In the genomic region with DNA sequence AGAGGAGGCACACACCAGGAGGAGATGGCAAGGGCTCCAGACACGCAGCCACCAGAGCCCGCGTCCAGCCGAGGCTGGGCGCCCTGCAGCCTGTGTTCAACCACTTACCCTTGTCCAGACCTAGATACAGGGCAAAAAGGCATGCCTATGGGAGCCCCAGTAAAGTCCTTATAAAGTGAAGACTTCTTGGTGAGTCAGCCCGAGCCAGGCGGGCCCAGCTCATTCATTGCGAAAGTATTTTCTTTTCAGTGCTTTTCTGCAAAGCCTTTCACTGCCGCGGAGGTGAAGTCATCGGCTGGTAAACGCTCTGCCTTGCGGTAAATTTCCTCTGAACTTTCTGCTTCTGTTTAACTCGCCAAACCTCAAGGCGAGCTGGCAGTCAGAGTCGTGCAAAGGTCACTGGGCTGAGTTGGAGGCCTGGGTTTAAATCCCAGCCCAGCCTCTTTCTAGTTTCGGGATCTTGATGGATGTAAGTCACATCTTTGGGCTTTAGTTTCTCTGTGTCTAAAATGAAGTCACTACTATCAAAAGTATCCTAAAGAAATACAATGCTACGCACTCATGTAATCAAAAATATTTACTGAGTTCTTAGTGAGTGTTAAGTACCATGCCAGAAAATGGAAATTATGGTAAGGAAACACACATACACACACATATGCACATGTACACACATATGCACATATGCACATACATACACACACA, we compare ENCODE assay signal across 1 cellular context.
TF ChIP-seq lines count a peak whose summit lies in the region.

No MANE protein-coding gene starts in this region.

TF ChIP-seq in SK-N-SH, 30 proteins besides CTCF, POLR2A, EP300 and RAD21 (continued from another document):
- TF ChIP-seq POLR2AphosphoS5 (IDR thresholded peaks at IDR 0.05; ENCODE audit: low read depth, low read length) (peak; percentile 77; the same call in 1 of the 2 replicates), NRF1 (IDR thresholded peaks at IDR 0.05; ENCODE audit: low read depth, low read length) (no peak), MXI1 (IDR thresholded peaks at IDR 0.05; ENCODE audit: low read depth, low read length) (no peak), TCF12 (IDR thresholded peaks at IDR 0.05) (peak; percentile 81), RFX5 (IDR thresholded peaks at IDR 0.05; ENCODE audit: low read length) (no peak), NFIC (IDR thresholded peaks at IDR 0.05; ENCODE audit: borderline replicate concordance) (peak; percentile 81), YY1 (IDR thresholded peaks at IDR 0.05; ENCODE audit: low read depth) (no peak), CHD2 (IDR thresholded peaks at IDR 0.05; ENCODE audit: low read length, partially characterized antibody) (no peak), TEAD4 (IDR thresholded peaks at IDR 0.05; ENCODE audit: borderline replicate concordance, insufficient read depth) (peak; percentile 84), MEF2A (IDR thresholded peaks at IDR 0.05; ENCODE audit: borderline replicate concordance, low read depth) (no peak), FOXM1 (IDR thresholded peaks at IDR 0.05; ENCODE audit: low read depth) (no peak), SIN3A (IDR thresholded peaks at IDR 0.05; ENCODE audit: borderline replicate concordance, low read depth, low read length) (peak; percentile 79; the same call in 1 of the 2 replicates), JUND (IDR thresholded peaks at IDR 0.05) (peak; percentile 89), RXRA (IDR thresholded peaks at IDR 0.05; ENCODE audit: borderline replicate concordance, low read depth) (peak; percentile 99)
- TF ChIP-seq, protein P1, sequence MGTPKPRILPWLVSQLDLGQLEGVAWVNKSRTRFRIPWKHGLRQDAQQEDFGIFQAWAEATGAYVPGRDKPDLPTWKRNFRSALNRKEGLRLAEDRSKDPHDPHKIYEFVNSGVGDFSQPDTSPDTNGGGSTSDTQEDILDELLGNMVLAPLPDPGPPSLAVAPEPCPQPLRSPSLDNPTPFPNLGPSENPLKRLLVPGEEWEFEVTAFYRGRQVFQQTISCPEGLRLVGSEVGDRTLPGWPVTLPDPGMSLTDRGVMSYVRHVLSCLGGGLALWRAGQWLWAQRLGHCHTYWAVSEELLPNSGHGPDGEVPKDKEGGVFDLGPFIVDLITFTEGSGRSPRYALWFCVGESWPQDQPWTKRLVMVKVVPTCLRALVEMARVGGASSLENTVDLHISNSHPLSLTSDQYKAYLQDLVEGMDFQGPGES (IDR thresholded peaks at IDR 0.05; ENCODE audit: low read depth, low read length), result no peak
- TF ChIP-seq, protein P2, sequence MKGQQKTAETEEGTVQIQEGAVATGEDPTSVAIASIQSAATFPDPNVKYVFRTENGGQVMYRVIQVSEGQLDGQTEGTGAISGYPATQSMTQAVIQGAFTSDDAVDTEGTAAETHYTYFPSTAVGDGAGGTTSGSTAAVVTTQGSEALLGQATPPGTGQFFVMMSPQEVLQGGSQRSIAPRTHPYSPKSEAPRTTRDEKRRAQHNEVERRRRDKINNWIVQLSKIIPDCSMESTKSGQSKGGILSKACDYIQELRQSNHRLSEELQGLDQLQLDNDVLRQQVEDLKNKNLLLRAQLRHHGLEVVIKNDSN (IDR thresholded peaks at IDR 0.05; ENCODE audit: borderline replicate concordance, low read depth), result no peak
- TF ChIP-seq, protein P3, sequence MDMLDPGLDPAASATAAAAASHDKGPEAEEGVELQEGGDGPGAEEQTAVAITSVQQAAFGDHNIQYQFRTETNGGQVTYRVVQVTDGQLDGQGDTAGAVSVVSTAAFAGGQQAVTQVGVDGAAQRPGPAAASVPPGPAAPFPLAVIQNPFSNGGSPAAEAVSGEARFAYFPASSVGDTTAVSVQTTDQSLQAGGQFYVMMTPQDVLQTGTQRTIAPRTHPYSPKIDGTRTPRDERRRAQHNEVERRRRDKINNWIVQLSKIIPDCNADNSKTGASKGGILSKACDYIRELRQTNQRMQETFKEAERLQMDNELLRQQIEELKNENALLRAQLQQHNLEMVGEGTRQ (IDR thresholded peaks at IDR 0.05; ENCODE audit: borderline replicate concordance, low read depth, low read length), result no peak
